ENCODE assay signal across 8 cellular contexts in the genomic region with DNA sequence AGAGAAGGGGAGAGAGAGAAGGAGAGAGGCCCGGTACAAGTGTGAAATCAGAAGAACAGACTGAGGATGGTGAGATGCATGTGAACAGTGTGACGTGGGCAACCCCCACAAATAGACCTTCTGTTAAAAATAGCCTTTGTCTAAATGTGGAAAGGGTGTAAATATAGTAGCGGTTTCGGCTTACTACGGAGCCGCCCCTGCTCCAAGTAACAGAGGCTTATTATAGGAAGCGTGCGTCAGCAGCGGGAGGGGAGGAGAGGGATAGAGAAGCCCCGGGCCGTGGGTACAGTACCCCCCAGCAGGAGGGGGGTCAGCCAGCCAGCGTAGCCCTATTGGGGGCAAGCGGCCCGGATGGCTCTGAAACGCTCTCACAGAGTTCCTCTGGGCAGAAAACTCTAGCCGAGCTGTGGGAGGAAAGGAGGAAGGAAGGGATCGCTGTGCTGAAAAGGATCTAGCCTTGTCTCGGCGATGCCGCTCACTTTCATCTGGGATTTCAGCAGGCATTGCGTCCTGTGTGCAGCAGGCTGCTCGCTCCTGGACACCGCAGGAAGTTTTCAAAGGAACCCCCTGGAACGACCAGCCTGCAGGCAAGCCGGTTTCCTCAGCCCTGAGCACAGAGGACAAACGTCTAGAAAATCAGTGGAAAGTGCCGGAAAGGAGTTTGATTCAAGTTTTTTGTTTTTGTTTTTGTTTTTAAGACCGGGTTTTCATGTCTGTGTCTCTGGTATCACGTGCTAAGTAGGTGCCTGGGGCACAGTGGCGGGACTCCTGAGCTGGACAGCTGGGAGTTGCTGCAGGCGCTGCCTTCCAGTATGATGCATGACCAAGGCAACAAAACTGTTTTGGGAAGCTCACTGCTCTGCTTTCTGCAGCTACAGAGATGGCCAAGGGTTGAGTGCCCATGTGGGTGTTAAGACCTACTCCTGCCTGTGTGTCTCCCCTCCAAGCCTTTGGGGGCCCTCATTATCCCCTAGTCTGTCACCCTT.
DNase-seq lines count a peak whose midpoint lies in the region; ATAC-seq lines count a peak whose summit lies in the region.

No MANE protein-coding gene starts in this region.

- H3K4me1 ChIP-seq in duodenal mucosa (ENCODE audit: control insufficient read depth in 1 of 2, insufficient read depth in 2 of 2, low read length in 2 of 2) = no peaks in the 10 kb centered on the region
- H3K4me1 ChIP-seq in thymus (ENCODE audit: control insufficient read depth, insufficient read depth, low read length) = no peaks in the 10 kb centered on the region

- no peaks in the 10 kb centered on the region for H3K36me3 ChIP-seq in duodenal mucosa (ENCODE audit: control insufficient read depth in 1 of 2, insufficient read depth in 2 of 2, low read length in 2 of 2)
- H3K36me3 ChIP-seq in thymus (ENCODE audit: control insufficient read depth, insufficient read depth) = no peaks in the 10 kb centered on the region

- H3K4me3 ChIP-seq in duodenal mucosa (ENCODE audit: low read depth in 1 of 2, low read length in 2 of 2) (peak overlapping the region; percentile 50), thymus (ENCODE audit: low read length) (peak overlapping the region; percentile 15)

- H3K27ac ChIP-seq in duodenal mucosa (ENCODE audit: low read depth, low read length) = no peak overlapping the region
- H3K27ac ChIP-seq in thymus (ENCODE audit: low read depth) = no peak overlapping the region

- DNase-seq in COLO829 (ENCODE audit: low spot score) = peak; percentile 82
- DNase-seq in NCI-H748 treated with DMSO at 0.1 percent for 48 hours (lab: John Stamatoyannopoulos, UW) = peak; percentile 16
- DNase-seq in lung microvascular endothelial cell (ENCODE audit: low read depth in 2 of 2) = peak; percentile 11 to 59

- H3K27me3 ChIP-seq in duodenal mucosa (ENCODE audit: control insufficient read depth in 1 of 2, insufficient read depth in 2 of 2, low read length in 2 of 2) (peaks cover 5% of the 10 kb centered on the region in 2 donors), thymus (ENCODE audit: control insufficient read depth, insufficient read depth) (no peaks in the 10 kb centered on the region)

- no peaks in the 10 kb centered on the region for H3K9me3 ChIP-seq in duodenal mucosa (ENCODE audit: control insufficient read depth in 1 of 2, low read length in 2 of 2)
- no peaks in the 10 kb centered on the region for H3K9me3 ChIP-seq in thymus (ENCODE audit: control insufficient read depth)

- ATAC-seq in GM21526 (IDR thresholded peaks at IDR 0.05; ENCODE audit: low FRiP score, unreplicated experiment) (peak; percentile 60), GM19455 (IDR thresholded peaks at IDR 0.05; ENCODE audit: unreplicated experiment) (no peak), GM18861 (IDR thresholded peaks at IDR 0.05; ENCODE audit: unreplicated experiment) (no peak)

- WGBS in thymus = 13% methylated on average over 31 of the region's 31 CpGs

- H3K9ac ChIP-seq in duodenal mucosa (ENCODE audit: low read depth in 1 of 2, low read length in 2 of 2) = no peak overlapping the region

Comparison
In these comparisons a context has a peak if more than half of its experiments do, and no peak if none do; other contexts are left out.
1. DNase-seq: peak in every context shown above with its lines; median percentile 82 in COLO829; 35 in lung microvascular endothelial cell; 16 in NCI-H748 treated with DMSO at 0.1 percent for 48 hours.